Comparison of ENCODE assay signal across 36 cellular contexts in the genomic region with DNA sequence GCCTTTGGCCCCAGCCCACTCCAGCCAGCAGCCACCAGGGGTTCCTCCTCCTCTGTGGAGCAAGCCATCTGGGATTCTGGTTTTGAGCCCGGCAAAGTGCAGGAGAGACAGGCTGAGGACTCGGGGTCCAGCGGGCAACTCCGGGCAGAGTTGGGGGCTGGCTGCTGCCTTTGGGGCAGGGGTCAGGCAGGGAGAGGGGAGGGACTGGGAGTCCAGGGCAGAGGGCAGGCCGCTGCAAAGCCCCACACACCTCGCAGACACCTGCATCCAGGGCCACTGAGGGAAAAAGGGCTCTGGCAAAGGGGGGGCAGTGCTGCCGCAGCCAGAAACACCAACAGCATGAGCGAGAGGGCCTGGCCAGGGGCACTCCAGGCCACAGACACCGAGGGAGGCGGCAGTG. TPM values are rescaled to one million over a fixed set of nuclear protein-coding genes. Genes with fewer than 3 reads are reported as not detected.
"Had no signal": no experiment of that assay in that cellular context is flagged by ENCODE, and none has a peak within 500 bp of the region (broad histone marks: within the 10 kb centered on the region; RNA-seq: fewer than 3 reads in every experiment).

No MANE protein-coding gene starts in this region.

- DNase-seq: naive B cell; naive thymus-derived CD8-positive, alpha-beta T cell; nephron progenitor cell; occipital lobe; ovary; posterior cingulate gyrus; psoas muscle; right cardiac atrium; spleen; stimulated activated CD4-positive, alpha-beta T cell treated with anti-CD3 and anti-CD28 coated beads, Interleukin-12 subunit alpha, Interleukin-12 subunit beta, amount 100 ng/mL, for 4 hours; stimulated activated CD4-positive, alpha-beta T cell treated with anti-CD3 and anti-CD28 coated beads, Interleukin-1b, Interleukin-23, amount 100 ng/mL, for 48 hours; stimulated activated CD4-positive, alpha-beta T cell treated with anti-CD3 and anti-CD28 coated beads, Interleukin-4, amount 100 ng/mL, for 1 hour; stimulated activated CD4-positive, alpha-beta T cell treated with anti-CD3 and anti-CD28 coated beads, Interleukin-4, amount 100 ng/mL, for 4 hours; stimulated activated CD8-positive, alpha-beta memory T cell treated with anti-CD3 and anti-CD28 coated beads, Interleukin-4, amount 100 ng/mL, for 48 hours; stimulated activated naive CD4-positive, alpha-beta T cell treated with Interleukin-2 at 50 U/mL for 16 hours; stomach; thyroid gland; upper lobe of right lung; uterus had no signal

- H3K9ac ChIP-seq: parathyroid adenoma had no signal

- H3K9me3 Mint-ChIP-seq: naive B cell; naive thymus-derived CD8-positive, alpha-beta T cell; natural killer cell treated with Interleukin-12 subunit alpha and Interleukin-12 subunit beta and Interleukin-15 and Interleukin-18, amount 100 ng/mL, for 72 hours; neural crest cell; stimulated activated memory B cell treated with anti-CD40 and anti-IgM and Interleukin-4, amounts not matched to agents 10 μg/mL and 1 μg/mL and 100 μg/mL, for 72 hours; stimulated activated naive CD8-positive, alpha-beta T cell treated with anti-CD3 and anti-CD28 coated beads, Interleukin-15, Interleukin-2, amounts not matched to agents 100 ng/mL and 50 ng/mL, for 24 hours; type B pancreatic cell had no signal

- H3K27me3 Mint-ChIP-seq: type B pancreatic cell had no signal

- H3K4me2 ChIP-seq: smooth muscle cell had no signal

- ATAC-seq: naive thymus-derived CD8-positive, alpha-beta T cell; natural killer cell treated with Interleukin-12 subunit alpha and Interleukin-12 subunit beta and Interleukin-15 and Interleukin-18, amount 100 ng/mL, for 72 hours; psoas muscle; right cardiac atrium; sciatic nerve; stimulated activated memory B cell treated with anti-CD40 and anti-IgM and Interleukin-4, amounts not matched to agents 10 μg/mL and 1 μg/mL and 100 μg/mL, for 72 hours; upper lobe of right lung had no signal

- H3K4me3 ChIP-seq: ovary, psoas muscle, skin epidermis, smooth muscle cell, spleen, stomach, thoracic aorta, thyroid gland, tibial nerve, upper lobe of right lung, uterus had no signal

- H3K4me1 ChIP-seq: psoas muscle, upper lobe of right lung, uterus had no signal

- H3K36me3 ChIP-seq: ovary, spleen, stomach, thoracic aorta, thyroid gland, tibial nerve, upper lobe of right lung, uterus had no signal

- H2AFZ ChIP-seq: parathyroid adenoma had no signal

- H3K27me3 ChIP-seq: ovary, thyroid gland had no signal

- H3K27ac ChIP-seq: ovary, parathyroid adenoma, psoas muscle, skin epidermis, spleen, stomach, thoracic aorta, thyroid gland, tibial nerve, upper lobe of right lung, uterus had no signal

- H3K9me3 ChIP-seq: ovary, psoas muscle, spleen, stomach, thoracic aorta, thyroid gland, tibial nerve, upper lobe of right lung, uterus had no signal

- H3K36me3 Mint-ChIP-seq: naive B cell; naive thymus-derived CD8-positive, alpha-beta T cell; natural killer cell treated with Interleukin-12 subunit alpha and Interleukin-12 subunit beta and Interleukin-15 and Interleukin-18, amount 100 ng/mL, for 72 hours; stimulated activated memory B cell treated with anti-CD40 and anti-IgM and Interleukin-4, amounts not matched to agents 10 μg/mL and 1 μg/mL and 100 μg/mL, for 72 hours; type B pancreatic cell had no signal

- H3K27ac Mint-ChIP-seq: naive thymus-derived CD8-positive, alpha-beta T cell; natural killer cell treated with Interleukin-12 subunit alpha and Interleukin-12 subunit beta and Interleukin-15 and Interleukin-18, amount 100 ng/mL, for 72 hours; nephron progenitor cell; stimulated activated memory B cell treated with anti-CD40 and anti-IgM and Interleukin-4, amounts not matched to agents 10 μg/mL and 1 μg/mL and 100 μg/mL, for 72 hours; stimulated activated naive CD8-positive, alpha-beta T cell treated with anti-CD3 and anti-CD28 coated beads, Interleukin-15, Interleukin-2, amounts not matched to agents 100 ng/mL and 50 ng/mL, for 24 hours; type B pancreatic cell had no signal

- H3K4me1 Mint-ChIP-seq: stimulated activated memory B cell treated with anti-CD40 and anti-IgM and Interleukin-4, amounts not matched to agents 10 μg/mL and 1 μg/mL and 100 μg/mL, for 72 hours had no signal

- H3K4me3 Mint-ChIP-seq: naive B cell; naive thymus-derived CD8-positive, alpha-beta T cell; natural killer cell treated with Interleukin-12 subunit alpha and Interleukin-12 subunit beta and Interleukin-15 and Interleukin-18, amount 100 ng/mL, for 72 hours; nephron progenitor cell; stimulated activated memory B cell treated with anti-CD40 and anti-IgM and Interleukin-4, amounts not matched to agents 10 μg/mL and 1 μg/mL and 100 μg/mL, for 72 hours; stimulated activated naive CD8-positive, alpha-beta T cell treated with anti-CD3 and anti-CD28 coated beads, Interleukin-15, Interleukin-2, amounts not matched to agents 100 ng/mL and 50 ng/mL, for 24 hours; type B pancreatic cell had no signal

RNA-seq across cellular contexts. Expression of a gene that starts 8.8 kb away (rescaled TPM):
- total RNA-seq: naive thymus-derived CD8-positive, alpha-beta T cell; natural killer cell treated with Interleukin-12 subunit alpha and Interleukin-12 subunit beta and Interleukin-15 and Interleukin-18, amount 100 ng/mL, for 72 hours; occipital lobe; progenitor cell of endocrine pancreas; psoas muscle; right cardiac atrium; stomach; temporal lobe; thoracic aorta; thyroid gland; urinary bladder; uterus had no signal
- polyA plus RNA-seq: ovary, right cardiac atrium, stomach had no signal

RNA-seq across cellular contexts. Expression of a gene that starts 9.8 kb away (rescaled TPM):
- total RNA-seq: naive thymus-derived CD8-positive, alpha-beta T cell; natural killer cell treated with Interleukin-12 subunit alpha and Interleukin-12 subunit beta and Interleukin-15 and Interleukin-18, amount 100 ng/mL, for 72 hours; osteoblast; psoas muscle; right cardiac atrium; spleen; subcutaneous adipose tissue; thoracic aorta; upper lobe of right lung had no signal
- polyA plus RNA-seq: naive thymus-derived CD8-positive, alpha-beta T cell; ovary; psoas muscle; right cardiac atrium had no signal

RNA-seq across cellular contexts. Expression of a gene that starts 48.5 kb away (rescaled TPM):
- total RNA-seq: natural killer cell treated with Interleukin-12 subunit alpha and Interleukin-12 subunit beta and Interleukin-15 and Interleukin-18, amount 100 ng/mL, for 72 hours; osteoblast; psoas muscle; renal cortical epithelial cell; right cardiac atrium; subcutaneous adipose tissue; thoracic aorta; upper lobe of right lung had no signal
- polyA plus RNA-seq: naive thymus-derived CD8-positive, alpha-beta T cell; right cardiac atrium; urinary bladder had no signal
